In genomic region chr4:6783111-6783981, GRCh38 we compare ENCODE assay signal across 8 cellular contexts.
DNase-seq lines count a peak whose midpoint lies in the region; ATAC-seq and TF ChIP-seq lines count a peak whose summit lies in the region.

No MANE protein-coding gene starts in this region.

- no peak for TF ChIP-seq CTCF in choroid plexus epithelial cell (conservative IDR thresholded peaks at IDR 0.05; ENCODE audit: low read depth, low read length)

- no peaks in the 10 kb centered on the region for H3K27me3 ChIP-seq in layer of hippocampus (ENCODE audit: control insufficient read depth, insufficient read depth, low read length)

- DNase-seq in AML-193 (lab: John Stamatoyannopoulos, UW), result peak; percentile 72 to 78
- peak; percentile 43 to 80 for DNase-seq in NCI-H446 (lab: John Stamatoyannopoulos, UW)
- DNase-seq in activated CD4-positive, alpha-beta T cell treated with anti-CD3 and anti-CD28 coated beads for 4 hours, result peak; percentile 82 to 86
- peak; percentile 87 for DNase-seq in choroid plexus epithelial cell (ENCODE audit: low read depth)
- peak; percentile 70 to 84 (median 79) for DNase-seq in stimulated activated CD4-positive, alpha-beta T cell treated with anti-CD3 and anti-CD28 coated beads, Interleukin-1b, Interleukin-23, amount 100 ng/mL, for 24 hours (ENCODE audit: low read depth in 4 of 4, low spot score in 1 of 4)

- H3K4me3 ChIP-seq in choroid plexus epithelial cell (ENCODE audit: low read depth, low read length), result peak overlapping the region; percentile 91

- in situ Hi-C loops in GM18951 (cut with MboI; ENCODE audit: low sequenced_read_pairs, unreplicated experiment), result no loop called here

- peak; percentile 70 for ATAC-seq in HG03159 (IDR thresholded peaks at IDR 0.05; ENCODE audit: unreplicated experiment)

- TF ChIP-seq POLR2A in GM18951 (IDR thresholded peaks at IDR 0.05; ENCODE audit: extremely low read depth, insufficient read depth, insufficient read length), result peak; percentile 59

- peak overlapping the region; percentile 97 for H3K27ac ChIP-seq in layer of hippocampus (ENCODE audit: low read depth, low read length)

Comparison
In these comparisons a context has a peak if more than half of its experiments do, and no peak if none do; other contexts are left out.
1. Peak in every context shown above with its lines: DNase-seq, ATAC-seq, H3K4me3 ChIP-seq and H3K27ac ChIP-seq.